Comparison of ENCODE assay signal across 14 cellular contexts in the genomic region with DNA sequence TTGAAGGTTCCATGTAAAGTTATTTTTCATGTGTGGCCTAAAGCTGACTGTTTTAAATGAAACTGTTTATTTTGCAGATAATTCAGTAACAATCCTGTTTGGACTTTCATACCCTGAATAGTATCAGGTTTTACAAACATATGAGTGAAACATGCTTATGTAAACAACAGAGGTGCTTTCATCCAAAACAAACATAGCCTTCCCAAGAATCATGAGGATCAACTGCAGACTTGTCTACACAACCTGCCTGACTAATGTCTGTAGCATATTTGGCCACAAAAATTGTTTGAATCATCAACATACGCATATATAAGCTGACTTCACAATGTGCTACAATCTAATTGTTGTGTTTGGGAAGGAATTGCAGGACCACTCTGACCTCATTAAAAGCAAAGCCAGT.
DNase-seq lines count a peak whose midpoint lies in the region; ATAC-seq and TF ChIP-seq lines count a peak whose summit lies in the region.
"Had no signal": no experiment of that assay in that cellular context is flagged by ENCODE, and none has a peak within 500 bp of the region (broad histone marks: within the 10 kb centered on the region; RNA-seq: fewer than 3 reads in every experiment).

No MANE protein-coding gene starts in this region.

- H3K4me3 ChIP-seq in astrocyte of the spinal cord (ENCODE audit: low read depth, low read length) (no peak overlapping the region), right cardiac atrium (ENCODE audit: low read length) (no peak overlapping the region), testis (no peak overlapping the region)
- no peak overlapping the region for H3K4me3 ChIP-seq in CD8-positive, alpha-beta T cell (ENCODE audit: low read depth, low read length)
- H3K4me3 ChIP-seq: lower lobe of right lung, suprapubic skin had no signal

- TF ChIP-seq POLR2A in testis (IDR thresholded peaks at IDR 0.05) = no peak

- H3K27me3 ChIP-seq in right cardiac atrium (ENCODE audit: control insufficient read depth, insufficient read depth) (no peaks in the 10 kb centered on the region), testis (no peaks in the 10 kb centered on the region)
- peaks cover 4% of the 10 kb centered on the region for H3K27me3 ChIP-seq in CD8-positive, alpha-beta T cell (ENCODE audit: insufficient read depth, low read length)
- H3K27me3 ChIP-seq: suprapubic skin had no signal

- DNase-seq in AG08396 (ENCODE audit: low spot score) = peak; percentile 9
- peak; percentile 26 for DNase-seq in HuH-7.5 (ENCODE audit: low spot score)
- DNase-seq in astrocyte of the spinal cord (ENCODE audit: low read depth, low spot score) = peak; percentile 51
- peak; percentile 9 for DNase-seq in left kidney (ENCODE audit: low read depth, low spot score)
- DNase-seq in OCI-M2 (lab: John Stamatoyannopoulos, UW; ENCODE audit: unreplicated experiment) = no peak
- no peak for DNase-seq in right cardiac atrium
- DNase-seq in CD8-positive, alpha-beta T cell = no peak
- no peak for DNase-seq in testis
- DNase-seq: activated T-cell treated with anti-CD3 and anti-CD28 coated beads for 4 hours, cerebellar nuclear complex, lower lobe of right lung, NCI-H2029 had no signal

- intact Hi-C loops in right cardiac atrium (cut with DNase I) (no loop called here), testis (cut with DNase I; ENCODE audit: low total_unique reads) (no loop called here)
- intact Hi-C loops in CD8-positive, alpha-beta T cell (cut with DNase I, micrococcal nuclease) = no loop called here

- 60% methylated on average over 1 of the region's 1 CpG for WGBS in right cardiac atrium
- WGBS in testis, 2 donors = 87 to 91% methylated on average over 1 of the region's 1 CpG

- no peaks in the 10 kb centered on the region for H3K36me3 Mint-ChIP-seq in CD8-positive, alpha-beta T cell
- H3K36me3 Mint-ChIP-seq: CD14-positive monocyte had no signal

- no peak overlapping the region for H3K4me3 Mint-ChIP-seq in CD8-positive, alpha-beta T cell
- H3K4me3 Mint-ChIP-seq: CD14-positive monocyte had no signal

- TF ChIP-seq CTCF in astrocyte of the spinal cord (IDR thresholded peaks at IDR 0.05; ENCODE audit: low read depth, low read length) (no peak), testis (IDR thresholded peaks at IDR 0.05) (no peak)
- TF ChIP-seq CTCF in CD8-positive, alpha-beta T cell (IDR thresholded peaks at IDR 0.05) = no peak

- H3K9me3 ChIP-seq in right cardiac atrium (ENCODE audit: control insufficient read depth, low read length) = no peaks in the 10 kb centered on the region
- no peaks in the 10 kb centered on the region for H3K9me3 ChIP-seq in CD8-positive, alpha-beta T cell (ENCODE audit: low read length)
- H3K9me3 ChIP-seq in testis = no peaks in the 10 kb centered on the region
- H3K9me3 ChIP-seq: lower lobe of right lung, suprapubic skin had no signal

- ATAC-seq in right cardiac atrium = no peak
- no peak for ATAC-seq in CD8-positive, alpha-beta T cell

- H3K27ac ChIP-seq in right cardiac atrium (ENCODE audit: low read length) (no peak overlapping the region), testis (no peak overlapping the region)
- no peak overlapping the region for H3K27ac ChIP-seq in CD8-positive, alpha-beta T cell (ENCODE audit: low read depth, low read length)
- H3K27ac ChIP-seq: lower lobe of right lung, suprapubic skin had no signal

- in situ Hi-C loops in astrocyte of the spinal cord (cut with HindIII; ENCODE audit: low sequenced_read_pairs) = no loop called here

- POLR2A ChIA-PET in CD8-positive, alpha-beta T cell (lab: Charles Lee) = no interaction called here

- no peaks in the 10 kb centered on the region for H3K36me3 ChIP-seq in CD8-positive, alpha-beta T cell (ENCODE audit: insufficient read depth, low read length)
- H3K36me3 ChIP-seq in testis (ENCODE audit: low read depth, missing control alignments) = no peaks in the 10 kb centered on the region
- H3K36me3 ChIP-seq: lower lobe of right lung, suprapubic skin had no signal

- no peaks in the 10 kb centered on the region for H3K4me1 Mint-ChIP-seq in CD8-positive, alpha-beta T cell (ENCODE audit: low read depth)
- H3K4me1 Mint-ChIP-seq: CD14-positive monocyte had no signal

- H3K4me1 ChIP-seq in right cardiac atrium (ENCODE audit: control insufficient read depth, insufficient read depth, low read length) (no peaks in the 10 kb centered on the region), testis (no peaks in the 10 kb centered on the region)
- H3K4me1 ChIP-seq in CD8-positive, alpha-beta T cell (ENCODE audit: insufficient read depth, low read length) = no peaks in the 10 kb centered on the region
- H3K4me1 ChIP-seq: lower lobe of right lung had no signal

- H3K9me3 Mint-ChIP-seq in CD8-positive, alpha-beta T cell = peaks cover 6% of the 10 kb centered on the region

- peaks cover 4% of the 10 kb centered on the region for H3K27me3 Mint-ChIP-seq in CD8-positive, alpha-beta T cell (ENCODE audit: low read depth)

- CTCF ChIA-PET in CD8-positive, alpha-beta T cell (lab: Charles Lee) = no interaction called here

- no peak overlapping the region for H3K27ac Mint-ChIP-seq in CD8-positive, alpha-beta T cell
- H3K27ac Mint-ChIP-seq: CD14-positive monocyte had no signal

Comparison
In these comparisons a context has a peak if more than half of its experiments do, and no peak if none do; other contexts are left out.
1. DNase-seq: peak in AG08396 (single experiment), HuH-7.5 (single experiment), astrocyte of the spinal cord (single experiment) and left kidney (single experiment); none in OCI-M2 (single experiment), right cardiac atrium (0 of 3), CD8-positive, alpha-beta T cell (0 of 7) and testis (single experiment).